9 cellular contexts compared by ENCODE assay signal in genomic region chr13:29924482-29924884, GRCh38.
DNase-seq lines count a peak whose midpoint lies in the region; ATAC-seq and TF ChIP-seq lines count a peak whose summit lies in the region.
"Had no signal": no experiment of that assay in that cellular context is flagged by ENCODE, and none has a peak within 500 bp of the region (broad histone marks: within the 10 kb centered on the region; RNA-seq: fewer than 3 reads in every experiment).

No MANE protein-coding gene starts in this region.

- H3K4me3 ChIP-seq in OCI-LY7 (ENCODE audit: low read depth, low read length, poor library complexity, severe bottlenecking) (no peak overlapping the region), fibroblast of mammary gland (ENCODE audit: control insufficient read depth, low read depth, low read length) (no peak overlapping the region), gastrocnemius medialis (no peak overlapping the region)

- intact Hi-C loops in OCI-LY7 (cut with micrococcal nuclease; ENCODE audit: unreplicated experiment), result no loop called here
- intact Hi-C loops in gastrocnemius medialis (cut with DNase I; ENCODE audit: low total_unique reads), result loop anchor here (2.0 kb wide), 2 partner anchors 74 to 154 kb away; partner anchors contain the start of gene UBL3

- BruUV-seq in OCI-LY7 (replicated peaks; lab: Mats Ljungman, UMichigan), result no TSS peak

- H3K27ac ChIP-seq in OCI-LY7 (ENCODE audit: low read depth, low read length, poor library complexity, severe bottlenecking) (no peak overlapping the region), gastrocnemius medialis (peak overlapping the region in 3 of 4 donors; percentile 49 to 73 (median 52))

- no peaks in the 10 kb centered on the region for H4K20me1 ChIP-seq in OCI-LY7 (ENCODE audit: insufficient read depth, low read length)

- TF ChIP-seq CTCF in OCI-LY7 (conservative IDR thresholded peaks at IDR 0.05; ENCODE audit: low read length) (peak; percentile 58), fibroblast of mammary gland (conservative IDR thresholded peaks at IDR 0.05; ENCODE audit: control insufficient read depth, insufficient read depth, low read depth, low read length) (no peak), gastrocnemius medialis (IDR thresholded peaks at IDR 0.05 in 4 of 5, conservative IDR thresholded peaks at IDR 0.05 in 1 of 5) (no peak)

- no peak overlapping the region for H3K4me2 ChIP-seq in OCI-LY7 (ENCODE audit: low read length)

- no peak overlapping the region for H2AFZ ChIP-seq in OCI-LY7 (ENCODE audit: low read length)
- H2AFZ ChIP-seq: parathyroid adenoma had no signal

- H3K36me3 ChIP-seq in OCI-LY7 (ENCODE audit: insufficient read depth, low read length) (no peaks in the 10 kb centered on the region), gastrocnemius medialis (no peaks in the 10 kb centered on the region)

- no peak for ATAC-seq in gastrocnemius medialis

- no peaks in the 10 kb centered on the region for H3K79me2 ChIP-seq in OCI-LY7 (ENCODE audit: insufficient read depth, low read depth, low read length)
- H3K79me2 ChIP-seq: parathyroid adenoma had no signal

- H3K4me1 ChIP-seq in OCI-LY7 (ENCODE audit: insufficient read depth, low read length, poor library complexity, severe bottlenecking) (no peaks in the 10 kb centered on the region), gastrocnemius medialis (peaks cover 21 to 26% of the 10 kb centered on the region in 2 donors)

- CTCF ChIA-PET in OCI-LY7 (lab: Charles Lee; ENCODE audit: unreplicated experiment), result interaction anchor here (0.5 to 0.9 kb wide), 2 partner anchors 10 to 16 kb away, joined by 3 read pairs; no protein-coding TSS in a partner anchor

- DNase-seq in GM04504 (ENCODE audit: low read depth) (peak; percentile 48), OCI-LY7 (ENCODE audit: low spot score) (no peak), fibroblast of mammary gland (ENCODE audit: low read depth) (peak; percentile 59), gastrocnemius medialis (no peak), D341Med (ENCODE audit: low spot score) (no peak), NOMO-1 treated with dmso at 0.1 percent for 144 hours (lab: John Stamatoyannopoulos, UW; ENCODE audit: unreplicated experiment) (no peak), T-helper 2 cell (no peak), NK-92 (lab: John Stamatoyannopoulos, UW; ENCODE audit: unreplicated experiment) (no peak)

- H3K9me3 ChIP-seq in OCI-LY7 (ENCODE audit: low read length) (no peaks in the 10 kb centered on the region), gastrocnemius medialis (no peaks in the 10 kb centered on the region)

- no peak for TF ChIP-seq POLR2A in gastrocnemius medialis (IDR thresholded peaks at IDR 0.05)

- POLR2A ChIA-PET in OCI-LY7 (lab: Charles Lee), result interaction anchor here (1.3 kb wide), 1 partner anchor 17 kb away, joined by 3 read pairs; no protein-coding TSS in a partner anchor

- in situ Hi-C loops in gastrocnemius medialis (cut with MboI; ENCODE audit: low sequenced_read_pairs in 4 of 4), result no loop called here

- H3K27me3 ChIP-seq in gastrocnemius medialis, result no peaks in the 10 kb centered on the region

- no peaks in the 10 kb centered on the region for H3K9me2 ChIP-seq in OCI-LY7 (ENCODE audit: insufficient read depth, low read length)

Comparison
In these comparisons a context has a peak if more than half of its experiments do, and no peak if none do; other contexts are left out.
1. DNase-seq: peak in GM04504 (single experiment) and fibroblast of mammary gland (single experiment); none in OCI-LY7 (single experiment), gastrocnemius medialis (0 of 2), D341Med (single experiment), NOMO-1 treated with dmso at 0.1 percent for 144 hours (single experiment), T-helper 2 cell (0 of 5) and NK-92 (single experiment).